ENCODE assay signal across 18 cellular contexts in the genomic region with DNA sequence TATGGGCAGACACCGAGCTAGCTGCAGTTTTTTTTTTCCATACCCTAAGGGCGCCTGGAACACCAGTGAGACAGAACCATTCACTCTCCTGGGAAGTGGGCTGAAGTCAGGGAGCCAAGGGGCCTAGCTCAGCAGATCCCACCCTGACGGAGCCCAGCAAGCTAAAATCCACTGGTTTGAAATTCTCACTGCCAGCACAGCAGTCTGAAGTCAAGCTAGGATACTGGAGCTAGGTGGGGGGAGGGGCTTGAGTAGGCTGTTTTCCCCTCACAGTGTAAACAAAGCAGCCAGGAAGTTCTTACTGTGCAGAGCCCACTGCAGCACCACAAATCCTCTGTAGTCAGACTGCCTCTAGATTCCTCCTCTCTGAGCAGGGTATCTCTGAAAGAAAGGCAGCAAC.
DNase-seq lines count a peak whose midpoint lies in the region; ATAC-seq and TF ChIP-seq lines count a peak whose summit lies in the region.
"Had no signal": no experiment of that assay in that cellular context is flagged by ENCODE, and none has a peak within 500 bp of the region (broad histone marks: within the 10 kb centered on the region; RNA-seq: fewer than 3 reads in every experiment).

No MANE protein-coding gene starts in this region.

- H3K4me2 ChIP-seq in neuronal stem cell (ENCODE audit: insufficient read depth, low read length, poor library complexity, severe bottlenecking) = no peak overlapping the region

- no peak overlapping the region for H2AK5ac ChIP-seq in neuronal stem cell (ENCODE audit: low read depth, low read length)

- no peak overlapping the region for H4K91ac ChIP-seq in neuronal stem cell (ENCODE audit: low read depth, low read length, poor library complexity)

- no CpG with 5 or more reads among the region's 3 CpGs for WGBS in neuronal stem cell (ENCODE audit: extremely low coverage in 2 of 2, insufficient read length in 2 of 2, insufficient replicate concordance in 1 of 2), 2 donors
- WGBS in upper lobe of left lung, 2 donors = 73 to 75% methylated on average over 3 of the region's 3 CpGs

- H2BK120ac ChIP-seq in neuronal stem cell (ENCODE audit: low read depth, low read length) = no peak overlapping the region

- no peak overlapping the region for H3K14ac ChIP-seq in neuronal stem cell (ENCODE audit: low read length)

- peak overlapping the region; percentile 68 for H2AFZ ChIP-seq in neuronal stem cell (ENCODE audit: low read length)

- H2BK15ac ChIP-seq in neuronal stem cell (ENCODE audit: low read length) = no peak overlapping the region

- H3K18ac ChIP-seq in neuronal stem cell (ENCODE audit: low read length) = peak overlapping the region; percentile 44

- H3K36me3 ChIP-seq in H7 (replicated peaks; ENCODE audit: control insufficient read depth, insufficient read depth, low read length) (no peaks in the 10 kb centered on the region), SK-N-MC (ENCODE audit: insufficient read depth, low read length) (no peaks in the 10 kb centered on the region), neuronal stem cell (replicated peaks in 1 of 2; ENCODE audit: control insufficient read depth in 2 of 2, insufficient read depth in 2 of 2, low read length in 2 of 2) (no peaks in the 10 kb centered on the region), upper lobe of left lung (no peaks in the 10 kb centered on the region)
- H3K36me3 ChIP-seq: BE2C had no signal

- H3K27ac ChIP-seq in SK-N-MC = no peak overlapping the region
- no peak overlapping the region for H3K27ac ChIP-seq in neuronal stem cell (replicated peaks; ENCODE audit: low read length)
- H3K27ac ChIP-seq in upper lobe of left lung = no peak overlapping the region

- ATAC-seq in upper lobe of left lung (ENCODE audit: low FRiP score in 2 of 2) = no peak
- ATAC-seq: PC-3 had no signal

- no peaks in the 10 kb centered on the region for H3K79me1 ChIP-seq in neuronal stem cell (ENCODE audit: low read depth, low read length)

- no peak overlapping the region for H3K4ac ChIP-seq in neuronal stem cell (ENCODE audit: low read length)

- TF ChIP-seq POLR2A in upper lobe of left lung (IDR thresholded peaks at IDR 0.05) = no peak

- no peak for TF ChIP-seq CTCF in upper lobe of left lung (IDR thresholded peaks at IDR 0.05)

- TF ChIP-seq EP300 in upper lobe of left lung (IDR thresholded peaks at IDR 0.05) = no peak

- no peaks in the 10 kb centered on the region for H3K27me3 ChIP-seq in H7 (ENCODE audit: control insufficient read depth, insufficient read depth, low read length)
- no peaks in the 10 kb centered on the region for H3K27me3 ChIP-seq in neuronal stem cell (ENCODE audit: control insufficient read depth in 3 of 3, insufficient read depth in 3 of 3, low read depth in 1 of 3, low read length in 3 of 3)
- no peaks in the 10 kb centered on the region for H3K27me3 ChIP-seq in upper lobe of left lung
- H3K27me3 ChIP-seq: BE2C had no signal

- H3K4me1 ChIP-seq in neuronal stem cell (ENCODE audit: control insufficient read depth in 2 of 2, insufficient read depth in 1 of 2, low read depth in 1 of 2, low read length in 2 of 2) (peaks cover 0 to 3% of the 10 kb centered on the region in 2 donors), upper lobe of left lung (no peaks in the 10 kb centered on the region)
- H3K4me1 ChIP-seq: BE2C had no signal

- DNase-seq in H7 (peak; percentile 6), SK-N-MC (ENCODE audit: low read depth, low spot score) (no peak), iPS DF 19.7 (ENCODE audit: low read depth, low spot score) (peak; percentile 57), neuronal stem cell (ENCODE audit: low spot score) (peak; percentile 9), upper lobe of left lung (no peak), NCI-H1105 (lab: John Stamatoyannopoulos, UW) (no peak)
- no peak for DNase-seq in stimulated activated CD4-positive, alpha-beta T cell treated with anti-CD3 and anti-CD28 coated beads, Interleukin-12 subunit alpha, Interleukin-12 subunit beta, amount 100 ng/mL, for 4 hours
- DNase-seq: ACHN; BE2C; CD4-positive, alpha-beta memory T cell; DMS79 treated with DMSO at 0.1 percent for 48 hours; GF-D8; Karpas-422; MM.1S; NCI-H1105 treated with DMSO at 0.1 percent for 48 hours; NCI-H187 treated with DMSO at 0.1 percent for 48 hours; NCI-H524 treated with DMSO at 0.1 percent for 48 hours; PC-3 had no signal

- H2BK12ac ChIP-seq in neuronal stem cell (ENCODE audit: low read length) = no peak overlapping the region

- H3K9me3 ChIP-seq in SK-N-MC (ENCODE audit: low read depth, low read length) (no peaks in the 10 kb centered on the region), neuronal stem cell (replicated peaks in 1 of 2; ENCODE audit: control insufficient read depth in 2 of 2, insufficient read depth in 1 of 2, low read depth in 1 of 2, low read length in 2 of 2) (no peaks in the 10 kb centered on the region), upper lobe of left lung (peaks cover 0 to 8% (median 2%) of the 10 kb centered on the region in 4 donors)
- H3K9me3 ChIP-seq: BE2C had no signal

- no peak overlapping the region for H2BK5ac ChIP-seq in neuronal stem cell (ENCODE audit: low read length)

- H3K9ac ChIP-seq in SK-N-MC (ENCODE audit: insufficient read length) = no peak overlapping the region
- H3K9ac ChIP-seq in neuronal stem cell (ENCODE audit: low read depth, low read length, poor library complexity) = no peak overlapping the region

- H3K23ac ChIP-seq in neuronal stem cell (ENCODE audit: low read depth, low read length, poor library complexity) = no peak overlapping the region

- H3K4me3 ChIP-seq in H7 (ENCODE audit: insufficient read depth, low read depth, low read length) = no peak overlapping the region
- 0 out of 2 replicates have a peak overlapping the region, but pooled peaks have one; percentile 15 for H3K4me3 ChIP-seq in SK-N-MC
- no peak overlapping the region for H3K4me3 ChIP-seq in neuronal stem cell (ENCODE audit: low read length in 2 of 2)
- H3K4me3 ChIP-seq in upper lobe of left lung = no peak overlapping the region

- peak overlapping the region; percentile 82 for H4K8ac ChIP-seq in neuronal stem cell (ENCODE audit: low read depth, low read length)

Comparison
In these comparisons a context has a peak if more than half of its experiments do, and no peak if none do; other contexts are left out.
1. DNase-seq: peak in H7 (single experiment), iPS DF 19.7 (single experiment) and neuronal stem cell (single experiment); none in SK-N-MC (single experiment), upper lobe of left lung (0 of 2), stimulated activated CD4-positive, alpha-beta T cell treated with anti-CD3 and anti-CD28 coated beads, Interleukin-12 subunit alpha, Interleukin-12 subunit beta, amount 100 ng/mL, for 4 hours (single experiment) and NCI-H1105 (single experiment).